Comparison of ENCODE assay signal across 7 cellular contexts in the genomic region with DNA sequence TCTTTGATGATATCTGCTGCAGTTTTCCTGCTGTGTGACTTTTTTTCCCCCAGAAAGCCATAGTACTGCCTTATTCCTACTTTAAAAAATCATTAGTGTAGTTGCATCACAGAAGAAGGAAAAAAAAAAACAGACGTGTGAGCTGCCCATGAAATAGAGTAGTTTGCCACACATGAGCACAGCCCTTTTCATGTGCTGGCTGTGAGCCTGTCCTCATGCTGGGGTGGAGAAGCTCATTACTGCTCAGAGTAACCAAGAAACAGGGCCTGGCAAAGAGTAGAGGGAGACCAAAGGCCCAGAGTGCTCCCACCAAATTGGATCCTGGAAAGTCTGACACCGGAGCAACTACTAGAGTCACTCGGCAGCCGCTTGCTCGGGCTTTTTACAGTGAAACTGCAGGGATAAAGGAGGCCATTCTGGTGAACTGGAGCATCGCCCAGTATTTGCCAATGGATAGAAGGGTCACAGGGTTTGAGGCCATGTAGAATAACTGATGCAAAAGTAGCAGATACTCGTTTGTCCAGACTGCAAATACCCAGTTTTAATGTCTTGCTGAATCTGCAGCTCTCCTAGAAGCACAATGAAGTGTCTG.
"Had no signal": no experiment of that assay in that cellular context is flagged by ENCODE, and none has a peak within 500 bp of the region (broad histone marks: within the 10 kb centered on the region; RNA-seq: fewer than 3 reads in every experiment).

No MANE protein-coding gene starts in this region.

- DNase-seq: activated CD4-positive, CD25-positive, alpha-beta regulatory T cell treated with anti-CD3 and anti-CD28 coated beads, Interleukin-2, amount 50 U/mL, for 72 hours; activated naive CD4-positive, alpha-beta T cell treated with Interleukin-2 at 50 U/mL for 16 hours; erythroblast; kidney glomerular epithelial cell; sigmoid colon; spleen; tibial artery had no signal
